8 cellular contexts compared by ENCODE assay signal in genomic region chr3:11642455-11643162, GRCh38. TPM values are rescaled to one million over a fixed set of nuclear protein-coding genes. Genes with fewer than 3 reads are reported as not detected.
A peak's percentile ranks its signal among the peaks of the same experiment; 100 is the strongest.
DNase-seq lines count a peak whose midpoint lies in the region; ATAC-seq and TF ChIP-seq lines count a peak whose summit lies in the region.

No MANE protein-coding gene starts in this region.

- no peaks in the 10 kb centered on the region for H3K36me3 ChIP-seq in kidney epithelial cell (ENCODE audit: control insufficient read depth, insufficient read depth, low read length)

- peak; percentile 36 for DNase-seq in DMS79 treated with DMSO at 0.1 percent for 48 hours (lab: John Stamatoyannopoulos, UW)
- no peak for DNase-seq in DMS79 (lab: John Stamatoyannopoulos, UW)
- peak; percentile 48 for DNase-seq in NCI-H146 (lab: John Stamatoyannopoulos, UW)
- DNase-seq in WTC11 (ENCODE audit: low spot score): no peak
- DNase-seq in central memory CD8-positive, alpha-beta T cell (ENCODE audit: low spot score in 2 of 2): peak; percentile 44 to 59
- DNase-seq in kidney epithelial cell (ENCODE audit: low read depth): no peak
- DNase-seq in stimulated activated CD4-positive, alpha-beta T cell treated with anti-CD3 and anti-CD28 coated beads, Interleukin-15, amount 100 ng/mL, for 24 hours: peak; percentile 77

- ATAC-seq in HG02623 (IDR thresholded peaks at IDR 0.05; ENCODE audit: unreplicated experiment): peak; percentile 60
- peak; percentile 8 for ATAC-seq in WTC11
- ATAC-seq in central memory CD8-positive, alpha-beta T cell (replicated peaks; ENCODE audit: extremely low read depth, poor library complexity, severe bottlenecking): peak; percentile 81

- no peaks in the 10 kb centered on the region for H3K27me3 Mint-ChIP-seq in WTC11 (ENCODE audit: low read depth)
- H3K27me3 Mint-ChIP-seq in central memory CD8-positive, alpha-beta T cell: no peaks in the 10 kb centered on the region

- peaks cover 57% of the 10 kb centered on the region for H3K4me1 Mint-ChIP-seq in WTC11
- H3K4me1 Mint-ChIP-seq in central memory CD8-positive, alpha-beta T cell: peaks cover 60% of the 10 kb centered on the region

- H3K9me3 Mint-ChIP-seq in WTC11: no peaks in the 10 kb centered on the region
- H3K9me3 Mint-ChIP-seq in central memory CD8-positive, alpha-beta T cell: no peaks in the 10 kb centered on the region

- H3K27ac Mint-ChIP-seq in WTC11: peak overlapping the region; percentile 99
- peak overlapping the region; percentile 99 for H3K27ac Mint-ChIP-seq in central memory CD8-positive, alpha-beta T cell (ENCODE audit: low read depth)

- POLR2A ChIA-PET in WTC11 (lab: Charles Lee): interaction anchor here (1.3 kb wide), 1 partner anchor 128 kb away, joined by 3 read pairs; no protein-coding TSS in a partner anchor

- TF ChIP-seq CTCF in WTC11 (IDR thresholded peaks at IDR 0.05) (no peak), kidney epithelial cell (IDR thresholded peaks at IDR 0.05; ENCODE audit: insufficient read depth, low read length, poor library complexity, severe bottlenecking) (no peak)

- H3K4me3 ChIP-seq in kidney epithelial cell (ENCODE audit: low read depth, low read length): peak overlapping the region; percentile 54

- no peaks in the 10 kb centered on the region for H3K27me3 ChIP-seq in kidney epithelial cell (ENCODE audit: control insufficient read depth, insufficient read depth, low read length)

- CTCF ChIA-PET in WTC11 (lab: Charles Lee): interaction anchor here (0.7 to 1.8 kb wide), 2 partner anchors 76 to 292 kb away, joined by 3 to 5 read pairs; no protein-coding TSS in a partner anchor

- H3K4me3 Mint-ChIP-seq in WTC11: peak overlapping the region; percentile 89
- peak overlapping the region; percentile 99 for H3K4me3 Mint-ChIP-seq in central memory CD8-positive, alpha-beta T cell

- H3K36me3 Mint-ChIP-seq in WTC11: no peaks in the 10 kb centered on the region
- peaks cover 19% of the 10 kb centered on the region for H3K36me3 Mint-ChIP-seq in central memory CD8-positive, alpha-beta T cell (ENCODE audit: insufficient read depth)

TF ChIP-seq in WTC11, 78 proteins besides CTCF, POLR2A, EP300 and RAD21 (continues in another document):
- TF ChIP-seq CREM (CRISPR knock-in tag; IDR thresholded peaks at IDR 0.05) (no peak), CDX4 (CRISPR knock-in tag; IDR thresholded peaks at IDR 0.05; ENCODE audit: borderline replicate concordance) (no peak), USF2 (CRISPR knock-in tag; IDR thresholded peaks at IDR 0.05) (no peak), ZNF532 (CRISPR knock-in tag; IDR thresholded peaks at IDR 0.05; ENCODE audit: borderline replicate concordance) (no peak), ETV6 (CRISPR knock-in tag; IDR thresholded peaks at IDR 0.05) (0 out of 2 replicates have a peak, but pooled peaks have one; percentile 41), IRF1 (CRISPR knock-in tag; IDR thresholded peaks at IDR 0.05) (0 out of 2 replicates have a peak, but pooled peaks have one; percentile 42), NR3C1 (CRISPR knock-in tag; conservative IDR thresholded peaks at IDR 0.05; ENCODE audit: low read depth) (no peak), AR (CRISPR knock-in tag; IDR thresholded peaks at IDR 0.05) (no peak), TEAD1 (CRISPR knock-in tag; IDR thresholded peaks at IDR 0.05) (no peak), ZNF219 (CRISPR knock-in tag; IDR thresholded peaks at IDR 0.05; ENCODE audit: borderline replicate concordance) (0 out of 2 replicates have a peak, but pooled peaks have one; percentile 30), PRRX2 (CRISPR knock-in tag; IDR thresholded peaks at IDR 0.05) (no peak), RORB (CRISPR knock-in tag; IDR thresholded peaks at IDR 0.05) (no peak), CBFB (CRISPR knock-in tag; IDR thresholded peaks at IDR 0.05; ENCODE audit: low read depth) (no peak), MYBL2 (CRISPR knock-in tag; IDR thresholded peaks at IDR 0.05) (no peak), E2F1 (CRISPR knock-in tag; IDR thresholded peaks at IDR 0.05) (no peak)

RNA-seq across cellular contexts. Expression of gene VGLL4, which starts 1.1 kb away (rescaled TPM):
- total RNA-seq in WTC11 (2021) (42.2 to 43.8 TPM (median 43.0 TPM) in 3 replicates), kidney epithelial cell (95.7 and 96.3 TPM in 2 replicates)

Comparison
In these comparisons a context has a peak if more than half of its experiments do, and no peak if none do; other contexts are left out.
1. DNase-seq: peak in DMS79 treated with DMSO at 0.1 percent for 48 hours (single experiment), NCI-H146 (single experiment), central memory CD8-positive, alpha-beta T cell (2 of 2) and stimulated activated CD4-positive, alpha-beta T cell treated with anti-CD3 and anti-CD28 coated beads, Interleukin-15, amount 100 ng/mL, for 24 hours (single experiment); none in DMS79 (single experiment), WTC11 (single experiment) and kidney epithelial cell (single experiment).
2. ATAC-seq: peak in every context shown above with its lines; median percentile 81 in central memory CD8-positive, alpha-beta T cell; 60 in HG02623; 8 in WTC11.